Comparison of ENCODE assay signal across 9 cellular contexts in the genomic region with DNA sequence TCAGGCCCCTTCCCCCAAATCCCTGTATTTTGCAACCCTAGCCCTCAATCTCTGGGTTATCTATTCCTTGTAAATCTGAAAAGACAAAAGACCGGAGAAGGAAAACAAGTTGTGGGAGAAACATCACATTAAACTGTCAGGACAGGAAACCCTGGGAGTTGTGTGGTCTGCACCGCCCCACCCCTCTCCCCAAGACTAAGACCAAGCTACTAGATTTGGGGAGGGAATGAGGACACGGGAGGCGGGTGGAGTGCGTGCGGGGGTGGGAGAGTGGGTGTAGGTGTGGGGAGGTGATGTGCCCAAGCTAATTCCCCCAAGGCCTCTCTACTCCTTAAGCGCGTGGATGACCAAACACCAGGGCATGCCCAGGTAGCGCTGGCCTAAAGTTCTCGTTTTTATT. TPM values are rescaled to one million over a fixed set of nuclear protein-coding genes. Genes with fewer than 3 reads are reported as not detected.
DNase-seq lines count a peak whose midpoint lies in the region; ATAC-seq and TF ChIP-seq lines count a peak whose summit lies in the region.
"Had no signal": no experiment of that assay in that cellular context is flagged by ENCODE, and none has a peak within 500 bp of the region (broad histone marks: within the 10 kb centered on the region; RNA-seq: fewer than 3 reads in every experiment).

No MANE protein-coding gene starts in this region.

- no peak overlapping the region for H3K4me3 ChIP-seq in CD4-positive, alpha-beta memory T cell (ENCODE audit: low read length in 2 of 2)
- H3K4me3 ChIP-seq in foreskin fibroblast (ENCODE audit: low read depth in 1 of 2, low read length in 2 of 2) (peak overlapping the region; percentile 61 to 68), trophoblast cell (ENCODE audit: low read depth, low read length) (peak overlapping the region; percentile 92), Peyer's patch (peak overlapping the region in 1 of 4 donors; percentile 66)

- H3K79me2 ChIP-seq in trophoblast cell (ENCODE audit: control insufficient read depth, insufficient read depth, low read length, poor library complexity), result peaks cover 5% of the 10 kb centered on the region

- peak overlapping the region; percentile 85 for H2AFZ ChIP-seq in trophoblast cell (ENCODE audit: insufficient read depth, low read length, poor library complexity)

- H3K23ac ChIP-seq in trophoblast cell (ENCODE audit: low read length), result no peak overlapping the region

- no peak for TF ChIP-seq POLR2A in Peyer's patch (IDR thresholded peaks at IDR 0.05)

- peak overlapping the region; percentile 59 for H4K91ac ChIP-seq in trophoblast cell (ENCODE audit: low read depth, low read length)

- DNase-seq in CD4-positive, alpha-beta memory T cell, result no peak
- DNase-seq in T-cell (no peak), foreskin fibroblast (no peak), trophoblast cell (peak; percentile 28 to 40), Peyer's patch (no peak), NCI-H1930 (lab: John Stamatoyannopoulos, UW) (no peak)
- DNase-seq: activated CD4-positive, alpha-beta memory T cell treated with anti-CD3 and anti-CD28 coated beads for 36 hours had no signal

- ATAC-seq in T-cell (replicated peaks in 1 of 4) (no peak), HG03378 (IDR thresholded peaks at IDR 0.05; ENCODE audit: unreplicated experiment) (no peak), GM19023 (IDR thresholded peaks at IDR 0.05; ENCODE audit: unreplicated experiment) (no peak)

- H3K27ac ChIP-seq in CD4-positive, alpha-beta memory T cell (ENCODE audit: low read depth, low read length), result no peak overlapping the region
- H3K27ac ChIP-seq in trophoblast cell (ENCODE audit: low read depth, low read length), result peak overlapping the region; percentile 68
- peak overlapping the region in 2 of 4 donors; percentile 9 to 75 for H3K27ac ChIP-seq in Peyer's patch

- peak overlapping the region; percentile 51 for H2BK12ac ChIP-seq in trophoblast cell (ENCODE audit: low read length)

- H3K9me3 ChIP-seq in CD4-positive, alpha-beta memory T cell (ENCODE audit: control insufficient read depth in 1 of 2, low read length in 2 of 2), result no peaks in the 10 kb centered on the region
- H3K9me3 ChIP-seq in trophoblast cell (ENCODE audit: insufficient read depth, low read depth, low read length), result no peaks in the 10 kb centered on the region
- H3K9me3 ChIP-seq in Peyer's patch, result no peaks in the 10 kb centered on the region

- H3K4ac ChIP-seq in trophoblast cell (ENCODE audit: low read depth, low read length), result no peak overlapping the region

- peak overlapping the region; percentile 18 for H2AK5ac ChIP-seq in trophoblast cell (ENCODE audit: low read length)

- H3K79me1 ChIP-seq in trophoblast cell (ENCODE audit: low read length), result peaks cover 14% of the 10 kb centered on the region

- no peak overlapping the region for H3K27ac Mint-ChIP-seq in CD4-positive, alpha-beta memory T cell
- H3K27ac Mint-ChIP-seq in T-cell, result peak overlapping the region in 1 of 2 donors; percentile 1
- H3K27ac Mint-ChIP-seq: activated CD4-positive, alpha-beta memory T cell treated with anti-CD3 and anti-CD28 coated beads for 36 hours had no signal

- H3K36me3 ChIP-seq in CD4-positive, alpha-beta memory T cell (ENCODE audit: insufficient read depth, low read length), result no peaks in the 10 kb centered on the region
- H3K36me3 ChIP-seq in trophoblast cell (ENCODE audit: control insufficient read depth in 1 of 2, insufficient read depth in 2 of 2, low read length in 2 of 2) (no peaks in the 10 kb centered on the region), Peyer's patch (no peaks in the 10 kb centered on the region)

- H3K18ac ChIP-seq in trophoblast cell (ENCODE audit: low read length), result no peak overlapping the region

- H2BK5ac ChIP-seq in trophoblast cell (ENCODE audit: low read depth, low read length, poor library complexity), result peak overlapping the region; percentile 36

- peaks cover 0 to 3% (median 0%) of the 10 kb centered on the region in 8 donors for H3K9me3 Mint-ChIP-seq in CD4-positive, alpha-beta memory T cell
- H3K9me3 Mint-ChIP-seq in T-cell, result no peaks in the 10 kb centered on the region
- H3K9me3 Mint-ChIP-seq: activated CD4-positive, alpha-beta memory T cell treated with anti-CD3 and anti-CD28 coated beads for 36 hours had no signal

- CTCF ChIA-PET in CD4-positive, alpha-beta memory T cell (lab: Charles Lee; ENCODE audit: partially characterized antibody), result no interaction called here
- CTCF ChIA-PET in T-cell (lab: Charles Lee), result interaction anchor here in 1 of 2 donors (0.6 kb wide), 1 partner anchor 341 kb away, joined by 5 read pairs; no protein-coding TSS in a partner anchor

- peak overlapping the region; percentile 81 for H3K14ac ChIP-seq in trophoblast cell (ENCODE audit: low read length)

- peaks cover 43 to 59% of the 10 kb centered on the region in 2 donors for H3K27me3 Mint-ChIP-seq in CD4-positive, alpha-beta memory T cell
- H3K27me3 Mint-ChIP-seq in T-cell, result peaks cover 62 to 66% of the 10 kb centered on the region in 2 donors

- TF ChIP-seq CTCF in foreskin fibroblast (IDR thresholded peaks at IDR 0.05; ENCODE audit: low read depth, low read length) (no peak), Peyer's patch (IDR thresholded peaks at IDR 0.05) (no peak)

- no peaks in the 10 kb centered on the region for H3K4me1 ChIP-seq in CD4-positive, alpha-beta memory T cell (ENCODE audit: insufficient read depth, low read length)
- H3K4me1 ChIP-seq in trophoblast cell (ENCODE audit: control insufficient read depth in 1 of 2, insufficient read depth in 2 of 2, low read length in 2 of 2) (peaks cover 7 to 13% of the 10 kb centered on the region in 2 experiments), Peyer's patch (peaks cover 0 to 6% (median 2%) of the 10 kb centered on the region in 4 donors)

- H3K9ac ChIP-seq in trophoblast cell (ENCODE audit: low read length), result peak overlapping the region; percentile 34

- H2BK120ac ChIP-seq in trophoblast cell (ENCODE audit: insufficient read depth, low read length, poor library complexity), result peak overlapping the region; percentile 56

- H3K27me3 ChIP-seq in CD4-positive, alpha-beta memory T cell (ENCODE audit: insufficient read depth, low read length), result peaks cover 26% of the 10 kb centered on the region
- H3K27me3 ChIP-seq in trophoblast cell (ENCODE audit: insufficient read depth, low read length) (no peaks in the 10 kb centered on the region), Peyer's patch (peaks cover 0 to 7% of the 10 kb centered on the region in 2 donors)

- H3K4me3 Mint-ChIP-seq in CD4-positive, alpha-beta memory T cell, result peak overlapping the region in 6 of 8 donors; percentile 40 to 75 (median 54)
- peak overlapping the region; percentile 41 to 69 (median 53) for H3K4me3 Mint-ChIP-seq in T-cell

- no peak overlapping the region for H4K12ac ChIP-seq in trophoblast cell (ENCODE audit: low read depth, low read length)

- POLR2A ChIA-PET in CD4-positive, alpha-beta memory T cell (lab: Charles Lee; ENCODE audit: partially characterized antibody), result no interaction called here
- POLR2A ChIA-PET in T-cell (lab: Charles Lee), result interaction anchor here in 1 of 2 donors (0.8 kb wide), 1 partner anchor 16 kb away, joined by 4 read pairs; no protein-coding TSS in a partner anchor

- H3K4me2 ChIP-seq in trophoblast cell (ENCODE audit: low read length), result peak overlapping the region; percentile 98

- no peaks in the 10 kb centered on the region for H3K36me3 Mint-ChIP-seq in CD4-positive, alpha-beta memory T cell
- H3K36me3 Mint-ChIP-seq in T-cell, result peaks cover 6% of the 10 kb centered on the region
- H3K36me3 Mint-ChIP-seq: activated CD4-positive, alpha-beta memory T cell treated with anti-CD3 and anti-CD28 coated beads for 36 hours had no signal

- H3K4me1 Mint-ChIP-seq in CD4-positive, alpha-beta memory T cell, result peaks cover 5 to 15% (median 8%) of the 10 kb centered on the region in 4 donors
- H3K4me1 Mint-ChIP-seq in T-cell, result peaks cover 8 to 14% (median 14%) of the 10 kb centered on the region in 3 donors

- H4K8ac ChIP-seq in trophoblast cell (ENCODE audit: low read depth, low read length), result peak overlapping the region; percentile 42

- intact Hi-C loops in CD4-positive, alpha-beta memory T cell (cut with micrococcal nuclease), result no loop called here

- WGBS in trophoblast cell (ENCODE audit: extremely low coverage, insufficient coverage, insufficient read length), result no CpG with 5 or more reads among the region's 10 CpGs

RNA-seq across cellular contexts. Expression of gene JCAD, which starts 1.3 kb away (rescaled TPM):
- total RNA-seq in CD4-positive, alpha-beta memory T cell, result not detected
- polyA plus RNA-seq in CD4-positive, alpha-beta memory T cell, result not detected
- total RNA-seq in T-cell (under 1 TPM in 3 of 5 donors, not detected in 2; 0.06 to 0.32 (median 0.10) TPM), Peyer's patch (1 to 10 TPM in 3 of 4 donors, under 1 TPM in 1; 0.53 to 5.8 (median 2.6) TPM)
- 5.8 and 6.0 TPM in 2 replicates for polyA plus RNA-seq in trophoblast cell (2013)

Comparison
In these comparisons a context has a peak if more than half of its experiments do, and no peak if none do; other contexts are left out.
1. DNase-seq: peak in trophoblast cell (2 of 2); none in CD4-positive, alpha-beta memory T cell (0 of 5), T-cell (0 of 34), foreskin fibroblast (0 of 2), Peyer's patch (0 of 3) and NCI-H1930 (0 of 2).
2. H3K4me3 ChIP-seq: peak in foreskin fibroblast (2 of 2) and trophoblast cell (single experiment); none in CD4-positive, alpha-beta memory T cell (0 of 2).